13 cellular contexts compared by ENCODE assay signal in the genomic region with DNA sequence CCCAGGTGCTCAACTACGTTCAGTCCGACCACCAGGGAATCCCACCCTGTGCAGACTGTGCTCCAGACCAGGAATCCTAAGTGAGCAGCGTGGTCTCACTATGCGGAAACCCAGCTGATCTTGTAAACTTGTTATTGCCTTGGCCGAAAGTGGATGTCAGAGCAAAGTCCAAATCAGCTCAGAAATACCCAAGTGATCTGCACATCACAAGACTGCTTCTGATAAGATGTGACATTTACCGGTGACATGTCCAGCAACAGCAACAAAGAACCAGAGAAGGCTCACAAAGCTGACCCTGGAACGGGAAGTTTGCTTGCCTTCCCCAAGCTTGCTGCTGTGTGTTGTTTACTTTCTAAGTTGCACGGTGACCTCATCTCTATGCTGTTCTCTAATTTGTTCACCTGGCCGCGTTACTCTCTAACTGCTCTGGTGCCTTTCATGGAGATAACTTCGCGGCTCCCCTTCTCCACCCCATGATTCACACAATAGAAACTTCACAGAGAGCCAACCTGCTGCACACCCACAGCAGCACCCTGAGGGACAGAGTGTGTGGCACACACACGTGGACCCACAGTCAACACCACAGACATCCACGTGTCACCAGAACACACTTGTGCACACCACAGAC. TPM values are rescaled to one million over a fixed set of nuclear protein-coding genes. Genes with fewer than 3 reads are reported as not detected.
DNase-seq lines count a peak whose midpoint lies in the region; ATAC-seq, FAIRE-seq and TF ChIP-seq lines count a peak whose summit lies in the region.
"Had no signal": no experiment of that assay in that cellular context is flagged by ENCODE, and none has a peak within 500 bp of the region (broad histone marks: within the 10 kb centered on the region; RNA-seq: fewer than 3 reads in every experiment).

No MANE protein-coding gene starts in this region.

- peaks cover 16% of the 10 kb centered on the region for H3K27me3 ChIP-seq in Panc1 (ENCODE audit: control insufficient read depth, insufficient read depth, low read length)
- H3K27me3 ChIP-seq in right cardiac atrium (ENCODE audit: control insufficient read depth, insufficient read depth), result no peaks in the 10 kb centered on the region
- H3K27me3 ChIP-seq in smooth muscle cell (ENCODE audit: low read depth), result no peaks in the 10 kb centered on the region

- DNase-seq in HTR-8/SVneo (ENCODE audit: insufficient read length, low spot score), result no peak
- DNase-seq in Panc1 (ENCODE audit: low read depth, low spot score), result no peak
- no peak for DNase-seq in right cardiac atrium
- no peak for DNase-seq in smooth muscle cell (lab: John Stamatoyannopoulos, UW; ENCODE audit: unreplicated experiment)
- DNase-seq in DMS114 treated with DMSO at 0.1 percent for 48 hours (lab: John Stamatoyannopoulos, UW; ENCODE audit: unreplicated experiment), result no peak
- DNase-seq: activated CD4-positive, CD25-positive, alpha-beta regulatory T cell; COR-L47; foreskin fibroblast; immature natural killer cell; naive thymus-derived CD4-positive, alpha-beta T cell had no signal

- H3K4me2 ChIP-seq in smooth muscle cell, result no peak overlapping the region

- H3K4me3 ChIP-seq in Panc1 (ENCODE audit: low read depth in 2 of 2, low read length in 2 of 2) (no peak overlapping the region), right cardiac atrium (ENCODE audit: low read length) (no peak overlapping the region), smooth muscle cell (peak overlapping the region; percentile 30)

- no peak overlapping the region for H3K9ac ChIP-seq in smooth muscle cell (ENCODE audit: low read depth)

- no peaks in the 10 kb centered on the region for H3K79me2 ChIP-seq in smooth muscle cell (ENCODE audit: low read depth)

- H3F3A ChIP-seq in smooth muscle cell (ENCODE audit: low read depth), result peaks cover 7% of the 10 kb centered on the region

- POLR2A ChIA-PET in Panc1 (lab: Charles Lee), result no interaction called here

- 53% methylated on average over 14 of the region's 14 CpGs for WGBS in right cardiac atrium
- WGBS in smooth muscle cell (ENCODE audit: low lambda C conversion rate), result 47% methylated on average over 14 of the region's 14 CpGs

- FAIRE-seq in HTR-8/SVneo (lab: Jason Lieb, UNC), result peak; percentile 26

- H3K9me3 ChIP-seq in Panc1 (ENCODE audit: control insufficient read depth, insufficient read depth, low read depth, low read length), result no peaks in the 10 kb centered on the region
- no peaks in the 10 kb centered on the region for H3K9me3 ChIP-seq in right cardiac atrium (ENCODE audit: control insufficient read depth, low read length)
- no peaks in the 10 kb centered on the region for H3K9me3 ChIP-seq in smooth muscle cell (replicated peaks; ENCODE audit: low read depth)

- H2AFZ ChIP-seq in smooth muscle cell (ENCODE audit: low read depth), result no peak overlapping the region

- in situ Hi-C loops in Panc1 (cut with HindIII; ENCODE audit: low pct_unique_long_range_greater_than_20kb, low sequenced_read_pairs), result no loop called here

- no TSS peak for BruUV-seq in Panc1 (replicated peaks; lab: Mats Ljungman, UMichigan)

- TF ChIP-seq CTCF in Panc1 (IDR thresholded peaks at IDR 0.05) (no peak), smooth muscle cell (IDR thresholded peaks at IDR 0.05; ENCODE audit: borderline replicate concordance, insufficient read depth, poor library complexity, severe bottlenecking) (no peak)

- H3K36me3 ChIP-seq in Panc1 (ENCODE audit: control insufficient read depth, insufficient read depth, low read length), result no peaks in the 10 kb centered on the region
- no peaks in the 10 kb centered on the region for H3K36me3 ChIP-seq in smooth muscle cell (ENCODE audit: low read depth)

- CTCF ChIA-PET in Panc1 (lab: Charles Lee), result interaction anchor here (0.6 kb wide), 1 partner anchor 27 kb away, joined by 3 read pairs; no protein-coding TSS in a partner anchor

- intact Hi-C loops in Panc1 (cut with micrococcal nuclease; ENCODE audit: unreplicated experiment) (no loop called here), right cardiac atrium (cut with DNase I) (no loop called here)

- peaks cover 5% of the 10 kb centered on the region for H3K4me1 ChIP-seq in Panc1 (ENCODE audit: control insufficient read depth, insufficient read depth, low read length)
- H3K4me1 ChIP-seq in right cardiac atrium (ENCODE audit: control insufficient read depth, insufficient read depth, low read length), result no peaks in the 10 kb centered on the region
- peaks cover 6% of the 10 kb centered on the region for H3K4me1 ChIP-seq in smooth muscle cell (ENCODE audit: low read depth)

- no peaks in the 10 kb centered on the region for H4K20me1 ChIP-seq in smooth muscle cell (ENCODE audit: low read depth)

- H3K27ac ChIP-seq in Panc1 (ENCODE audit: low read length) (no peak overlapping the region), right cardiac atrium (ENCODE audit: low read length) (peak overlapping the region; percentile 40), smooth muscle cell (ENCODE audit: low read depth) (no peak overlapping the region)

- ATAC-seq in Panc1, result 0 out of 2 replicates have a peak, but pooled peaks have one; percentile 28
- peak in 1 of 2 donors; percentile 25 for ATAC-seq in right cardiac atrium
- no peak for ATAC-seq in HG03097 (IDR thresholded peaks at IDR 0.05; ENCODE audit: low FRiP score, unreplicated experiment)
- ATAC-seq in HG03342 (IDR thresholded peaks at IDR 0.05; ENCODE audit: unreplicated experiment), result no peak
- ATAC-seq in HG03469 (IDR thresholded peaks at IDR 0.05; ENCODE audit: unreplicated experiment), result no peak
- ATAC-seq: naive thymus-derived CD4-positive, alpha-beta T cell had no signal

RNA-seq across cellular contexts. Expression of a gene that starts 1.7 kb away (rescaled TPM):
- not detected for total RNA-seq in Panc1 (2021; ENCODE audit: unreplicated experiment)
- not detected for polyA plus RNA-seq in Panc1 (2012; ENCODE audit: insufficient read length)
- under 1 TPM in 1 of 4 donors, not detected in 3; 0.06 TPM for total RNA-seq in right cardiac atrium
- polyA plus RNA-seq in right cardiac atrium, result 0.02 TPM
- not detected in 2 replicates for total RNA-seq in smooth muscle cell
- polyA plus RNA-seq in smooth muscle cell, result not detected in 2 replicates
- polyA plus RNA-seq: immature natural killer cell; naive thymus-derived CD4-positive, alpha-beta T cell had no signal

RNA-seq across cellular contexts. Expression of a gene that starts 52.5 kb away (rescaled TPM):
- total RNA-seq in Panc1 (2021; ENCODE audit: unreplicated experiment) (2.0 TPM), right cardiac atrium (under 1 TPM; 0.18 to 0.37 (median 0.34) TPM), smooth muscle cell (0.18 TPM in 1 of 2 replicates, not detected in the other)
- 1.5 TPM for polyA plus RNA-seq in Panc1 (2012; ENCODE audit: insufficient read length)
- polyA plus RNA-seq in right cardiac atrium (0.18 TPM), smooth muscle cell (0.83 and 1.2 TPM in 2 replicates)
